8 cellular contexts compared by ENCODE assay signal in the genomic region with DNA sequence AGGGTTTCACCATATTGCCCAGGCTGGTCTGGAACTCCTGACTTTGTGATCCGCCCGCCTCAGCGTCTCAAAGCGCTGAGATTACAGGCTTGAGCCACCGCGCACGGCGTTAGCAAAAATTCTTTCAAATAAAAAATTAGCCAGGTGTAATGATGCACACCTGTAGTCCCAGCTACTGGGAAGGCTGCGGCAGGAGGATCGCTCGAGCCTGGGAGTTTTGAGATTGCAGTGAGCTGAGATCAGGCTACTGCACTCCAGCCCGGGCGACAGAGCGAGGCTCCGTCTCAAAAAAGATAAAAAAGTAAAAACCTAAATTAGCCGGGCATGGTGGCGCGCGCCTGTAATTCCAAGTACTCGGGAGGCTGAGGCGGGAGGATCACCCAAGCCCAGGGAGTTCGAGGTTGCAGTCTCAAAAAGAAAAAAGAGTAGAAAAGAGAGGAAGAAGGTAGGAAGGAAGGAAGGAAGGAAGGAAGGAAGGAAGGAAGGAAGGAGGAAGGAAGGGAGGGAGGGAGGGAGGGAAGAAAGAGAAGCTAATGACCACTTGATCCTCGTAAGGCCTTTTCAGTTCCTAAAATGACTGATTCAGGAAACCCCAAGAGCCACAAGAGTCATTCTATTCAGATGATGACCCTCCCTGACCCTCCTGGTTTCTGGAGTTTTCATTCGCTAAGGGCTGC. TPM values are rescaled to one million over a fixed set of nuclear protein-coding genes. Genes with fewer than 3 reads are reported as not detected.
DNase-seq lines count a peak whose midpoint lies in the region; ATAC-seq and TF ChIP-seq lines count a peak whose summit lies in the region.

No MANE protein-coding gene starts in this region.

- no peaks in the 10 kb centered on the region; the same call in 1 of the 2 replicates for H3K9me3 ChIP-seq in AG04450 (ENCODE audit: control insufficient read depth, insufficient read depth, low read length)
- H3K9me3 ChIP-seq in adipocyte (ENCODE audit: control insufficient read depth, low read length), result no peaks in the 10 kb centered on the region
- no peaks in the 10 kb centered on the region for H3K9me3 ChIP-seq in liver (ENCODE audit: control insufficient read depth in 4 of 4, low read length in 3 of 4)
- no peaks in the 10 kb centered on the region for H3K9me3 ChIP-seq in upper lobe of left lung

- POLR2A ChIA-PET in AG04450 (lab: Yijun Ruan, JAX), result interaction anchor here (0.6 kb wide), 1 partner anchor 200 kb away, joined by 3 read pairs; no protein-coding TSS in a partner anchor

- H3K27me3 ChIP-seq in AG04450 (ENCODE audit: control insufficient read depth, insufficient read depth, low read length), result no peaks in the 10 kb centered on the region
- no peaks in the 10 kb centered on the region for H3K27me3 ChIP-seq in adipocyte (replicated peaks; ENCODE audit: control insufficient read depth, insufficient read depth, low read length)
- no peaks in the 10 kb centered on the region for H3K27me3 ChIP-seq in liver (ENCODE audit: control insufficient read depth in 4 of 4, insufficient read depth in 4 of 4, low read length in 3 of 4)
- H3K27me3 ChIP-seq in upper lobe of left lung, result no peaks in the 10 kb centered on the region

- H3K27ac ChIP-seq in AG04450 (ENCODE audit: low read depth, low read length) (peak overlapping the region; percentile 87), liver (ENCODE audit: low read depth in 1 of 2, low read length in 2 of 2) (peak overlapping the region; percentile 96 to 98), upper lobe of left lung (peak overlapping the region; percentile 94 to 99 (median 96))

- DNase-seq in AG04450 (ENCODE audit: low read depth, low spot score), result no peak
- DNase-seq in adipocyte (ENCODE audit: low read depth), result no peak
- no peak for DNase-seq in upper lobe of left lung
- no peak for DNase-seq in stimulated activated CD4-positive, alpha-beta T cell treated with anti-CD3 and anti-CD28 coated beads, Interleukin-2, amount 100 ng/mL, for 48 hours

- H3K9ac ChIP-seq in adipocyte (ENCODE audit: low read length), result peak overlapping the region; percentile 93
- peak overlapping the region; percentile 8 to 67 for H3K9ac ChIP-seq in liver (ENCODE audit: low read depth in 1 of 2, low read length in 2 of 2)

- no peak for TF ChIP-seq RAD21 in liver (IDR thresholded peaks at IDR 0.05)

- TF ChIP-seq EP300 in upper lobe of left lung (IDR thresholded peaks at IDR 0.05), result no peak

- TF ChIP-seq CTCF in AG04450 (IDR thresholded peaks at IDR 0.05; ENCODE audit: low read depth, low read length), result no peak
- no peak for TF ChIP-seq CTCF in liver (IDR thresholded peaks at IDR 0.05; ENCODE audit: low read depth, low read length, missing input control)
- no peak for TF ChIP-seq CTCF in upper lobe of left lung (IDR thresholded peaks at IDR 0.05)

- 88% methylated on average over 24 of the region's 24 CpGs for WGBS in liver
- 85 to 86% methylated on average over 24 of the region's 24 CpGs for WGBS in upper lobe of left lung, 2 donors

- ATAC-seq in GM19438 (IDR thresholded peaks at IDR 0.05; ENCODE audit: low read depth, unreplicated experiment) (peak; percentile 52), HG03521 (IDR thresholded peaks at IDR 0.05; ENCODE audit: unreplicated experiment) (peak; percentile 23), upper lobe of left lung (ENCODE audit: low FRiP score in 2 of 2) (peak in 1 of 2 donors; percentile 85), HG03565 (IDR thresholded peaks at IDR 0.05; ENCODE audit: unreplicated experiment) (no peak)

- peaks cover 10% of the 10 kb centered on the region for H3K4me1 ChIP-seq in adipocyte (ENCODE audit: control insufficient read depth, insufficient read depth, low read length)
- peaks cover 5 to 13% (median 8%) of the 10 kb centered on the region in 4 donors for H3K4me1 ChIP-seq in liver (ENCODE audit: control insufficient read depth in 4 of 4, insufficient read depth in 4 of 4, low read length in 3 of 4)
- peaks cover 6 to 16% (median 10%) of the 10 kb centered on the region in 4 donors for H3K4me1 ChIP-seq in upper lobe of left lung

- TF ChIP-seq POLR2A in upper lobe of left lung (IDR thresholded peaks at IDR 0.05), result no peak

- H3K36me3 ChIP-seq in adipocyte (ENCODE audit: control insufficient read depth, insufficient read depth, low read length, severe bottlenecking) (no peaks in the 10 kb centered on the region), liver (ENCODE audit: control insufficient read depth in 4 of 4, insufficient read depth in 3 of 4, low read depth in 1 of 4, low read length in 3 of 4) (no peaks in the 10 kb centered on the region), upper lobe of left lung (no peaks in the 10 kb centered on the region)

- CTCF ChIA-PET in AG04450 (lab: Charles Lee), result no interaction called here

- H3K4me3 ChIP-seq in AG04450 (ENCODE audit: low read depth, low read length), result peak overlapping the region; percentile 75
- H3K4me3 ChIP-seq in adipocyte (ENCODE audit: low read length), result peak overlapping the region; percentile 86
- H3K4me3 ChIP-seq in liver (ENCODE audit: low read depth in 1 of 3, low read length in 3 of 3), result peak overlapping the region; percentile 55 to 85 (median 72)
- peak overlapping the region in 3 of 4 donors; percentile 66 to 88 (median 79) for H3K4me3 ChIP-seq in upper lobe of left lung

TF ChIP-seq in liver, 16 proteins besides CTCF, POLR2A, EP300 and RAD21:
- TF ChIP-seq, protein P1, sequence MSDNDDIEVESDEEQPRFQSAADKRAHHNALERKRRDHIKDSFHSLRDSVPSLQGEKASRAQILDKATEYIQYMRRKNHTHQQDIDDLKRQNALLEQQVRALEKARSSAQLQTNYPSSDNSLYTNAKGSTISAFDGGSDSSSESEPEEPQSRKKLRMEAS (IDR thresholded peaks at IDR 0.05), result peak; percentile 72
- TF ChIP-seq EGR1 (IDR thresholded peaks at IDR 0.05; ENCODE audit: low read depth in 2 of 2) (peak in 1 of 2 donors; percentile 8), GABPA (IDR thresholded peaks at IDR 0.05 in 1 of 2, conservative IDR thresholded peaks at IDR 0.05 in 1 of 2) (no peak)
TF ChIP-seq in liver: peak in this region for 2.

RNA-seq across cellular contexts. Expression of a gene that starts 59.2 kb away (rescaled TPM):
- 0.05 TPM in 2 replicates for polyA plus RNA-seq in AG04450 (2011; rRNA removed)
- polyA minus RNA-seq in AG04450 (2011; rRNA and poly(A)+ RNA removed), result 0.09 and 0.14 TPM in 2 replicates
- total RNA-seq in liver, result under 1 TPM; 0.14 to 0.17 TPM
- polyA plus RNA-seq in liver, result under 1 TPM; 0.17 to 0.22 TPM
- total RNA-seq in upper lobe of left lung, result 1 to 10 TPM in 1 of 6 donors, under 1 TPM in 2, not detected in 3; 0.30 to 1.1 (median 0.46) TPM
